In the genomic region with DNA sequence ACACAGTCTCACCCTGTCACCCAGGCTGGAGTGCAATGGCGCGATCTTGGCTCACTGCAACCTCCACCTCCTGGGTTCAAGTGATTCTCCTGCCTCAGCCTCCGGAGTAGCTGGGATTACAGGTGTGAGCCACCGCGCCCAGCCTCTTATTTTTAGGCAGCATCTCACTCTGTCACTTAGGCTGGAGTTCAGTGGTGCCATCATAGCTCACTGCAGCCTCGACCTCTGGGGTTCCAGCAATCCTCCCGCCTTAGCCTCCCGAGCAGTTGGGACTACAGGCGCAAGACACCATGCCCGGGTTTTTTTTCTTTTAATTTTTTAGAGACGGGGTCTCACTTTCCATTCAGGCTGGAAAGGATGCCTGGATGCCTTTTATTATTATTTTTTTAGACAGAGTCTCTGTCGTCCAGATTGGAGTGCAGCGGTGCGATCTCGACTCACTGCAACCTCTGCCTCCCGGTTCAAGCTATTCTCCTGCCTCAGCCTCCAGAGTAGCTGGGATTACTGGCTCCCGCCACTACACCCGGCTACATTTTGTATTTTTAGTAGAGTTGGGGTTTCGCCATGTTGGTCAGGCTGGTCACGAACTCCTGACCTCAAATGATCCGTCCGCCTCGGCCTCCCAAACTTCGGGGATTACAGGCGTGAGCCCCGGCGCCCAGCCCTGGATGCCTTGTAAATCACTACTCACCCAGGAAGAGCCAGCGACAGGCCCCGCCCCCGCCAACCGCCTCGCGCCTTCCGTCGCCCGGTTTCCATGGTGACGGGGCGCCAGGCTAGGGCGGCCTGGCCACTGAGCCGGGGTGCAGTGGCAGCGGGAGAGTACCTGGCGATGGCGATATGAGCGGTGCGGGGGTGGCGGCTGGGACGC, we compare ENCODE assay signal across 8 cellular contexts. TPM values are rescaled to one million over a fixed set of nuclear protein-coding genes. Genes with fewer than 3 reads are reported as not detected.
DNase-seq lines count a peak whose midpoint lies in the region; ATAC-seq and TF ChIP-seq lines count a peak whose summit lies in the region.
"Not testable (repeated sequence)": the region's sequence is repeated elsewhere in the genome, so short reads cannot be mapped to it uniquely, and the experiment has no call there.

A gene (plus strand): TSS at position 758 of the 871 bp plus-strand sequence. CDS start 83 bp downstream, at position 841.

- POLR2A ChIA-PET in CD4-positive, alpha-beta T cell (lab: Charles Lee), result interaction anchor here (2.0 kb wide), 1 partner anchor 35 kb away, joined by 9 read pairs; no protein-coding TSS in a partner anchor
- POLR2A ChIA-PET in activated CD4-positive, alpha-beta memory T cell treated with anti-CD3 and anti-CD28 coated beads, Interleukin-2, amount 10 ng/mL, durations not matched to agents 7 days and 5 days (lab: Charles Lee), result interaction anchor here (0.6 to 0.7 kb wide), 2 partner anchors 35 to 40 kb away, joined by 3 read pairs; a partner anchor contains a TSS

- CTCF ChIA-PET in CD4-positive, alpha-beta T cell (lab: Charles Lee), result interaction anchor here (1.4 kb wide), 1 partner anchor 35 kb away, joined by 5 read pairs; a partner anchor contains a TSS
- CTCF ChIA-PET in activated CD4-positive, alpha-beta memory T cell treated with anti-CD3 and anti-CD28 coated beads, Interleukin-2, amount 10 ng/mL, durations not matched to agents 7 days and 5 days (lab: Charles Lee), result interaction anchor here (1.4 to 1.6 kb wide), 2 partner anchors 35 to 113 kb away, joined by 5 to 7 read pairs; a partner anchor contains a TSS

- H3K4me3 ChIP-seq in dorsolateral prefrontal cortex (peak within 1 kb of the TSS; percentile 26 to 72 (median 49)), lower lobe of right lung (peak within 1 kb of the TSS; percentile 48)

- H3K27me3 Mint-ChIP-seq in CD4-positive, alpha-beta T cell; activated CD4-positive, alpha-beta memory T cell treated with anti-CD3 and anti-CD28 coated beads, Interleukin-2, amount 10 ng/mL, durations not matched to agents 7 days and 5 days: not testable (repeated sequence)

- intact Hi-C loops in CD4-positive, alpha-beta T cell (cut with DNase I, micrococcal nuclease), result loop anchor here in 1 of 2 experiments (2.0 to 10.0 kb wide), 2 partner anchors 35 to 113 kb away; a partner anchor contains a TSS
- intact Hi-C loops in dorsolateral prefrontal cortex (cut with DNase I); lower lobe of right lung (cut with DNase I): not testable (repeated sequence)

- not testable (repeated sequence) for H3K27ac ChIP-seq in CD4-positive, alpha-beta T cell (ENCODE audit: low read depth, low read length); dorsolateral prefrontal cortex; lower lobe of right lung

- H3K4me1 ChIP-seq in lower lobe of right lung, result not testable (repeated sequence)

- H3K36me3 ChIP-seq in lower lobe of right lung, result not testable (repeated sequence)

- not testable (repeated sequence) for H3K27me3 ChIP-seq in CD4-positive, alpha-beta T cell (ENCODE audit: control insufficient read depth, insufficient read depth, low read length); dorsolateral prefrontal cortex
- H3K27me3 ChIP-seq in lower lobe of right lung (ENCODE audit: low read depth), result peaks cover 12% of the 10 kb centered on the region

- DNase-seq in CD4-positive, alpha-beta T cell, result peak; percentile 61 to 82 (median 74)
- DNase-seq in NCI-H774 (lab: John Stamatoyannopoulos, UW) (peak; percentile 79), dorsolateral prefrontal cortex (peak in 9 of 10 donors; percentile 38 to 79 (median 67)), lower lobe of right lung (peak; percentile 86)
- DNase-seq in activated CD4-positive, alpha-beta memory T cell treated with anti-CD3 and anti-CD28 coated beads, Interleukin-2, amount 10 ng/mL, durations not matched to agents 7 days and 5 days, result peak; percentile 87
- DNase-seq in stimulated activated CD4-positive, alpha-beta T cell treated with anti-CD3 and anti-CD28 coated beads, Interleukin-4, amount 100 ng/mL, for 48 hours (ENCODE audit: low read depth in 2 of 2), result peak; percentile 71

- H3K4me3 Mint-ChIP-seq in CD4-positive, alpha-beta T cell, result peak within 1 kb of the TSS; percentile 84
- H3K4me3 Mint-ChIP-seq in activated CD4-positive, alpha-beta memory T cell treated with anti-CD3 and anti-CD28 coated beads, Interleukin-2, amount 10 ng/mL, durations not matched to agents 7 days and 5 days, result peak within 1 kb of the TSS; percentile 78

- not testable (repeated sequence) for H3K36me3 Mint-ChIP-seq in CD4-positive, alpha-beta T cell (ENCODE audit: low read depth); activated CD4-positive, alpha-beta memory T cell treated with anti-CD3 and anti-CD28 coated beads, Interleukin-2, amount 10 ng/mL, durations not matched to agents 7 days and 5 days (ENCODE audit: low read depth)

- H3K27ac Mint-ChIP-seq in CD4-positive, alpha-beta T cell, result not testable (repeated sequence)
- peak within 1 kb of the TSS; percentile 58 for H3K27ac Mint-ChIP-seq in activated CD4-positive, alpha-beta memory T cell treated with anti-CD3 and anti-CD28 coated beads, Interleukin-2, amount 10 ng/mL, durations not matched to agents 7 days and 5 days

- H3K9me3 Mint-ChIP-seq in CD4-positive, alpha-beta T cell; activated CD4-positive, alpha-beta memory T cell treated with anti-CD3 and anti-CD28 coated beads, Interleukin-2, amount 10 ng/mL, durations not matched to agents 7 days and 5 days: not testable (repeated sequence)

- ATAC-seq in CD4-positive, alpha-beta T cell (ENCODE audit: poor library complexity), result peak; percentile 89
- ATAC-seq in GM21423 (IDR thresholded peaks at IDR 0.05; ENCODE audit: unreplicated experiment) (peak; percentile 94), HG03571 (IDR thresholded peaks at IDR 0.05; ENCODE audit: unreplicated experiment) (peak; percentile 96), lower lobe of right lung (peak; percentile 89 to 92)

- H3K9me3 ChIP-seq in CD4-positive, alpha-beta T cell (ENCODE audit: control insufficient read depth, low read length); lower lobe of right lung: not testable (repeated sequence)

- not testable (repeated sequence) for H3K4me1 Mint-ChIP-seq in CD4-positive, alpha-beta T cell (ENCODE audit: low read depth)
- H3K4me1 Mint-ChIP-seq in activated CD4-positive, alpha-beta memory T cell treated with anti-CD3 and anti-CD28 coated beads, Interleukin-2, amount 10 ng/mL, durations not matched to agents 7 days and 5 days, result peaks cover 21% of the 10 kb centered on the region

- TF ChIP-seq CTCF in CD4-positive, alpha-beta T cell (IDR thresholded peaks at IDR 0.05); dorsolateral prefrontal cortex (IDR thresholded peaks at IDR 0.05 in 54 of 56, conservative IDR thresholded peaks at IDR 0.05 in 2 of 56; ENCODE audit: low read depth in 1 of 56, partially characterized antibody in 56 of 56); lower lobe of right lung (IDR thresholded peaks at IDR 0.05): not testable (repeated sequence)

RNA-seq across cellular contexts. Expression of the gene that starts here (rescaled TPM):
- under 1 TPM; 0.50 to 0.60 TPM for total RNA-seq in CD4-positive, alpha-beta T cell
- 1 to 10 TPM; 4.5 to 5.2 TPM for total RNA-seq in activated CD4-positive, alpha-beta memory T cell treated with anti-CD3 and anti-CD28 coated beads, Interleukin-2, amount 10 ng/mL, durations not matched to agents 7 days and 5 days
- total RNA-seq in dorsolateral prefrontal cortex (10 to 100 TPM in 73 of 120 experiments, 1 to 10 TPM in 47; 3.4 to 21.8 (median 10.7) TPM), lower lobe of right lung (4.9 TPM)

Comparison
In these comparisons a context has a peak if more than half of its experiments do, and no peak if none do; other contexts are left out.
1. Peak in DNase-seq and ATAC-seq in CD4-positive, alpha-beta T cell; RNA of the gene not detected or under 1 TPM.